Comparison of ENCODE assay signal across 8 cellular contexts in genomic region chr2:72993147-72993546, GRCh38.
DNase-seq lines count a peak whose midpoint lies in the region; ATAC-seq, FAIRE-seq and TF ChIP-seq lines count a peak whose summit lies in the region.

No MANE protein-coding gene starts in this region.

- no peaks in the 10 kb centered on the region for H3K4me1 ChIP-seq in OCI-LY3 (ENCODE audit: low read length)
- H3K4me1 ChIP-seq in heart left ventricle, result peaks cover 0 to 11% (median 2%) of the 10 kb centered on the region in 12 donors

- TF ChIP-seq CTCF in CD14-positive monocyte (IDR thresholded peaks at IDR 0.05) (peak; percentile 97), OCI-LY3 (IDR thresholded peaks at IDR 0.05; ENCODE audit: low read depth, low read length) (peak; percentile 85), heart left ventricle (IDR thresholded peaks at IDR 0.05) (peak; percentile 64 to 87 (median 78))

- FAIRE-seq in GM18507 (lab: Jason Lieb, UNC), result peak; percentile 81

- peaks cover 47 to 70% of the 10 kb centered on the region in 2 donors for H3K36me3 Mint-ChIP-seq in CD14-positive monocyte
- no peaks in the 10 kb centered on the region for H3K36me3 Mint-ChIP-seq in activated naive CD4-positive, alpha-beta T cell treated with anti-CD3 and anti-CD28 coated beads for 36 hours (ENCODE audit: low read depth)

- H3K4me1 Mint-ChIP-seq in CD14-positive monocyte, result peaks cover 5% of the 10 kb centered on the region
- no peaks in the 10 kb centered on the region for H3K4me1 Mint-ChIP-seq in activated naive CD4-positive, alpha-beta T cell treated with anti-CD3 and anti-CD28 coated beads for 36 hours (ENCODE audit: low read depth)

- H3K9me3 ChIP-seq in OCI-LY3 (ENCODE audit: insufficient read depth, low read length) (no peaks in the 10 kb centered on the region), heart left ventricle (no peaks in the 10 kb centered on the region)

- H3K36me3 ChIP-seq in OCI-LY3 (replicated peaks; ENCODE audit: low read depth, low read length) (no peaks in the 10 kb centered on the region), heart left ventricle (peaks cover 0 to 13% (median 0%) of the 10 kb centered on the region in 9 donors)

- H4K20me1 ChIP-seq in OCI-LY3 (ENCODE audit: insufficient read depth, low read length), result no peaks in the 10 kb centered on the region

- no peak overlapping the region for H3K4me2 ChIP-seq in OCI-LY3 (ENCODE audit: low read length)

- no peak for TF ChIP-seq POLR2A in heart left ventricle (IDR thresholded peaks at IDR 0.05)

- DNase-seq in CD14-positive monocyte (ENCODE audit: low spot score) (no peak), GM18507 (ENCODE audit: extremely low spot score, insufficient read length, low read depth) (peak; percentile 57), heart left ventricle (peak in 1 of 5 donors; percentile 23), sciatic nerve (ENCODE audit: low spot score) (no peak)
- DNase-seq in activated naive CD4-positive, alpha-beta T cell treated with anti-CD3 and anti-CD28 coated beads for 36 hours, result peak; percentile 42

- no peak overlapping the region for H2AFZ ChIP-seq in OCI-LY3 (ENCODE audit: low read depth, low read length)

- H3K9me3 Mint-ChIP-seq in CD14-positive monocyte, result no peaks in the 10 kb centered on the region
- no peaks in the 10 kb centered on the region for H3K9me3 Mint-ChIP-seq in activated naive CD4-positive, alpha-beta T cell treated with anti-CD3 and anti-CD28 coated beads for 36 hours

- intact Hi-C loops in CD14-positive monocyte (cut with micrococcal nuclease), result loop anchor here (1.0 to 5.0 kb wide), 3 partner anchors 78 to 184 kb away; partner anchors contain the start of gene SFXN5 (in 1 of the 2)
- intact Hi-C loops in activated naive CD4-positive, alpha-beta T cell treated with anti-CD3 and anti-CD28 coated beads for 36 hours (cut with micrococcal nuclease), result loop anchor here (1.0 to 2.0 kb wide), 6 partner anchors 78 to 219 kb away; partner anchors contain the start of gene SFXN5
- intact Hi-C loops in heart left ventricle (cut with DNase I), result loop anchor here (1.0 to 5.0 kb wide), 9 partner anchors 74 to 184 kb away; partner anchors contain the start of gene SFXN5 (in 2 of the 10)
- intact Hi-C loops in sciatic nerve (cut with DNase I), result loop anchor here (5.0 kb wide), 3 partner anchors 79 to 184 kb away; partner anchors contain the start of gene SFXN5

- H3K27ac ChIP-seq in OCI-LY3 (ENCODE audit: low read length) (no peak overlapping the region), heart left ventricle (no peak overlapping the region)

- H3K79me2 ChIP-seq in OCI-LY3 (ENCODE audit: low read length), result no peaks in the 10 kb centered on the region

- H3K9ac ChIP-seq in OCI-LY3 (ENCODE audit: low read length), result no peak overlapping the region

- CTCF ChIA-PET in activated naive CD4-positive, alpha-beta T cell treated with anti-CD3 and anti-CD28 coated beads for 36 hours (lab: Charles Lee), result interaction anchor here (0.7 to 4.8 kb wide), 14 partner anchors 10 to 220 kb away, joined by 3 to 41 read pairs (median 4); no protein-coding TSS in a partner anchor

- H3K27me3 ChIP-seq in OCI-LY3 (ENCODE audit: low read depth, low read length), result no peaks in the 10 kb centered on the region
- no peaks in the 10 kb centered on the region for H3K27me3 ChIP-seq in heart left ventricle

- H3K4me3 Mint-ChIP-seq in CD14-positive monocyte, result no peak overlapping the region
- no peak overlapping the region for H3K4me3 Mint-ChIP-seq in activated naive CD4-positive, alpha-beta T cell treated with anti-CD3 and anti-CD28 coated beads for 36 hours

- 22 to 44% (median 39%) methylated on average over 2 of the region's 2 CpGs for WGBS in heart left ventricle, 4 donors

- H3K4me3 ChIP-seq in OCI-LY3 (ENCODE audit: low read length) (no peak overlapping the region), heart left ventricle (no peak overlapping the region)

- ATAC-seq in heart left ventricle (peak in 2 of 4 donors; percentile 12 to 36), sciatic nerve (peak; percentile 41), GM21367 (IDR thresholded peaks at IDR 0.05; ENCODE audit: unreplicated experiment) (no peak), HG02623 (IDR thresholded peaks at IDR 0.05; ENCODE audit: unreplicated experiment) (no peak)

- H3K27ac Mint-ChIP-seq in CD14-positive monocyte, result peak overlapping the region in 2 of 7 donors; percentile 32 to 36
- no peak overlapping the region for H3K27ac Mint-ChIP-seq in activated naive CD4-positive, alpha-beta T cell treated with anti-CD3 and anti-CD28 coated beads for 36 hours

- no peaks in the 10 kb centered on the region for H3K27me3 Mint-ChIP-seq in CD14-positive monocyte (ENCODE audit: low read depth in 3 of 3)
- no peaks in the 10 kb centered on the region for H3K27me3 Mint-ChIP-seq in activated naive CD4-positive, alpha-beta T cell treated with anti-CD3 and anti-CD28 coated beads for 36 hours (ENCODE audit: low read depth)

Comparison
In these comparisons a context has a peak if more than half of its experiments do, and no peak if none do; other contexts are left out.
1. DNase-seq: peak in GM18507 (single experiment) and activated naive CD4-positive, alpha-beta T cell treated with anti-CD3 and anti-CD28 coated beads for 36 hours (single experiment); none in CD14-positive monocyte (single experiment) and sciatic nerve (single experiment).
2. Peak in every context shown above with its lines, with median percentiles within 50 percentile points of each other: CTCF ChIP-seq.